32 cellular contexts compared by ENCODE assay signal in genomic region chr20:38670786-38671185, GRCh38. TPM values are rescaled to one million over a fixed set of nuclear protein-coding genes. Genes with fewer than 3 reads are reported as not detected.
"Had no signal": no experiment of that assay in that cellular context is flagged by ENCODE, and none has a peak within 500 bp of the region (broad histone marks: within the 10 kb centered on the region; RNA-seq: fewer than 3 reads in every experiment).

No MANE protein-coding gene starts in this region.

- H3K36me3 Mint-ChIP-seq: activated naive CD8-positive, alpha-beta T cell had no signal

- H3K36me3 ChIP-seq: brain microvascular endothelial cell, WERI-Rb-1 had no signal

- H3K27ac ChIP-seq: brain microvascular endothelial cell, PC-9, RWPE1, WERI-Rb-1 had no signal

- H3K4me3 ChIP-seq: PC-9 had no signal

- H2AFZ ChIP-seq: PC-9 had no signal

- H3K4me2 ChIP-seq: PC-9 had no signal

- H3K27ac Mint-ChIP-seq: activated CD8-positive, alpha-beta T cell treated with anti-CD3 and anti-CD28 coated beads for 36 hours; activated naive CD4-positive, alpha-beta T cell treated with anti-CD3 and anti-CD28 coated beads for 36 hours; activated naive CD8-positive, alpha-beta T cell; activated naive CD8-positive, alpha-beta T cell treated with anti-CD3 and anti-CD28 coated beads, Interleukin-2, amount 50 U/mL, for 24 hours; activated T-cell treated with anti-CD3 and anti-CD28 coated beads, Interleukin-2, amount 50 U/mL, for 72 hours; activated T-helper 17 cell treated with anti-CD3 and anti-CD28 coated beads, Interleukin-2, amount 50 U/mL, for 72 hours had no signal

- H3K9me3 Mint-ChIP-seq: activated CD8-positive, alpha-beta T cell treated with anti-CD3 and anti-CD28 coated beads for 36 hours; activated naive CD4-positive, alpha-beta T cell treated with anti-CD3 and anti-CD28 coated beads for 36 hours; activated naive CD8-positive, alpha-beta T cell treated with anti-CD3 and anti-CD28 coated beads, Interleukin-2, amount 50 U/mL, for 24 hours; activated T-cell treated with anti-CD3 and anti-CD28 coated beads, Interleukin-2, amount 50 U/mL, for 72 hours; activated T-helper 17 cell treated with anti-CD3 and anti-CD28 coated beads, Interleukin-2, amount 50 U/mL, for 72 hours had no signal

- FAIRE-seq: RCC 7860 had no signal

- H3K4me3 Mint-ChIP-seq: activated CD8-positive, alpha-beta T cell treated with anti-CD3 and anti-CD28 coated beads for 36 hours; activated naive CD4-positive, alpha-beta T cell treated with anti-CD3 and anti-CD28 coated beads for 36 hours; activated naive CD8-positive, alpha-beta T cell; activated naive CD8-positive, alpha-beta T cell treated with anti-CD3 and anti-CD28 coated beads, Interleukin-2, amount 50 U/mL, for 24 hours; activated T-cell treated with anti-CD3 and anti-CD28 coated beads, Interleukin-2, amount 50 U/mL, for 72 hours; activated T-helper 17 cell treated with anti-CD3 and anti-CD28 coated beads, Interleukin-2, amount 50 U/mL, for 72 hours had no signal

- DNase-seq: activated CD4-positive, alpha-beta T cell treated with anti-CD3 and anti-CD28 coated beads for 1 hour; activated CD4-positive, alpha-beta T cell treated with anti-CD3 and anti-CD28 coated beads for 48 hours; activated CD4-positive, alpha-beta T cell treated with anti-CD3 and anti-CD28 coated beads, Interleukin-2, amount 50 U/mL, for 4 hours; activated CD4-positive, CD25-positive, alpha-beta regulatory T cell; activated CD8-positive, alpha-beta T cell treated with anti-CD3 and anti-CD28 coated beads for 36 hours; activated gamma-delta T cell; activated naive CD4-positive, alpha-beta T cell treated with anti-CD3 and anti-CD28 coated beads for 36 hours; activated naive CD8-positive, alpha-beta T cell treated with anti-CD3 and anti-CD28 coated beads, Interleukin-2, amount 50 U/mL, for 24 hours; activated T-cell treated with anti-CD3 and anti-CD28 coated beads, Interleukin-2, amount 50 U/mL, for 1 hour; activated T-cell treated with anti-CD3 and anti-CD28 coated beads, Interleukin-2, amount 50 U/mL, for 72 hours; brain microvascular endothelial cell; central memory CD4-positive, alpha-beta T cell; NCI-H187; NCI-H2171 treated with DMSO at 0.1 percent for 48 hours; NCI-H446; NCI-H510A treated with DMSO at 0.1 percent for 48 hours; NCI-H526 treated with DMSO at 0.1 percent for 48 hours; NCI-H774; PC-9; Right ventricle myocardium superior; SW 1271; T-helper 1 cell; T-helper 2 cell; T-helper 9 cell; WERI-Rb-1 had no signal

RNA-seq across cellular contexts. Expression of gene SLC32A1, which starts 53.5 kb away (rescaled TPM):
- total RNA-seq: activated CD8-positive, alpha-beta memory T cell treated with anti-CD3 and anti-CD28 coated beads for 36 hours; activated CD8-positive, alpha-beta T cell treated with anti-CD3 and anti-CD28 coated beads for 36 hours; activated naive CD4-positive, alpha-beta T cell treated with anti-CD3 and anti-CD28 coated beads for 36 hours; M059J; OCI-LY7; PC-9; Right ventricle myocardium superior had no signal
